Comparison of ENCODE assay signal across 1 cellular context in genomic region chrX:154403192-154403591, GRCh38.
TF ChIP-seq lines count a peak whose summit lies in the region.

No MANE protein-coding gene starts in this region.

TF ChIP-seq in GM12878, 131 proteins besides CTCF, POLR2A, EP300 and RAD21:
- TF ChIP-seq SMARCA5 (IDR thresholded peaks at IDR 0.05) (no peak), ZBTB11 (CRISPR knock-in tag; IDR thresholded peaks at IDR 0.05) (no peak), JUND (IDR thresholded peaks at IDR 0.05; ENCODE audit: low read depth, low read length) (no peak), HCFC1 (IDR thresholded peaks at IDR 0.05; ENCODE audit: low read length) (no peak), KLF5 (IDR thresholded peaks at IDR 0.05; ENCODE audit: partially characterized antibody) (no peak), ATF3 (IDR thresholded peaks at IDR 0.05; ENCODE audit: borderline replicate concordance, extremely low read depth, low read depth, low read length) (no peak), POLR2AphosphoS5 (IDR thresholded peaks at IDR 0.05; ENCODE audit: low read length) (no peak), MTA2 (IDR thresholded peaks at IDR 0.05; ENCODE audit: low read depth) (no peak), NR2C1 (IDR thresholded peaks at IDR 0.05) (no peak), NR2F1 (conservative IDR thresholded peaks at IDR 0.05) (no peak), TBL1XR1 (IDR thresholded peaks at IDR 0.05; ENCODE audit: low read depth, low read length) (no peak), ATF7 (IDR thresholded peaks at IDR 0.05; ENCODE audit: low read depth) (no peak), SMAD1 (IDR thresholded peaks at IDR 0.05; ENCODE audit: low read depth, partially characterized antibody) (no peak), POU2F2 (IDR thresholded peaks at IDR 0.05; ENCODE audit: borderline replicate concordance, low read depth, low read length) (no peak), ZNF217 (IDR thresholded peaks at IDR 0.05) (no peak)
- TF ChIP-seq, protein P1, sequence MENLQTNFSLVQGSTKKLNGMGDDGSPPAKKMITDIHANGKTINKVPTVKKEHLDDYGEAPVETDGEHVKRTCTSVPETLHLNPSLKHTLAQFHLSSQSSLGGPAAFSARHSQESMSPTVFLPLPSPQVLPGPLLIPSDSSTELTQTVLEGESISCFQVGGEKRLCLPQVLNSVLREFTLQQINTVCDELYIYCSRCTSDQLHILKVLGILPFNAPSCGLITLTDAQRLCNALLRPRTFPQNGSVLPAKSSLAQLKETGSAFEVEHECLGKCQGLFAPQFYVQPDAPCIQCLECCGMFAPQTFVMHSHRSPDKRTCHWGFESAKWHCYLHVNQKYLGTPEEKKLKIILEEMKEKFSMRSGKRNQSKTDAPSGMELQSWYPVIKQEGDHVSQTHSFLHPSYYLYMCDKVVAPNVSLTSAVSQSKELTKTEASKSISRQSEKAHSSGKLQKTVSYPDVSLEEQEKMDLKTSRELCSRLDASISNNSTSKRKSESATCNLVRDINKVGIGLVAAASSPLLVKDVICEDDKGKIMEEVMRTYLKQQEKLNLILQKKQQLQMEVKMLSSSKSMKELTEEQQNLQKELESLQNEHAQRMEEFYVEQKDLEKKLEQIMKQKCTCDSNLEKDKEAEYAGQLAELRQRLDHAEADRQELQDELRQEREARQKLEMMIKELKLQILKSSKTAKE (IDR thresholded peaks at IDR 0.05; ENCODE audit: low read depth, poor library complexity, severe bottlenecking) = no peak
- TF ChIP-seq, protein P2, sequence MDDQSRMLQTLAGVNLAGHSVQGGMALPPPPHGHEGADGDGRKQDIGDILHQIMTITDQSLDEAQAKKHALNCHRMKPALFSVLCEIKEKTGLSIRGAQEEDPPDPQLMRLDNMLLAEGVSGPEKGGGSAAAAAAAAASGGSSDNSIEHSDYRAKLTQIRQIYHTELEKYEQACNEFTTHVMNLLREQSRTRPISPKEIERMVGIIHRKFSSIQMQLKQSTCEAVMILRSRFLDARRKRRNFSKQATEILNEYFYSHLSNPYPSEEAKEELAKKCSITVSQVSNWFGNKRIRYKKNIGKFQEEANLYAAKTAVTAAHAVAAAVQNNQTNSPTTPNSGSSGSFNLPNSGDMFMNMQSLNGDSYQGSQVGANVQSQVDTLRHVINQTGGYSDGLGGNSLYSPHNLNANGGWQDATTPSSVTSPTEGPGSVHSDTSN (IDR thresholded peaks at IDR 0.05; ENCODE audit: insufficient replicate concordance, low read depth, low read length) = no peak
- TF ChIP-seq, protein P3, sequence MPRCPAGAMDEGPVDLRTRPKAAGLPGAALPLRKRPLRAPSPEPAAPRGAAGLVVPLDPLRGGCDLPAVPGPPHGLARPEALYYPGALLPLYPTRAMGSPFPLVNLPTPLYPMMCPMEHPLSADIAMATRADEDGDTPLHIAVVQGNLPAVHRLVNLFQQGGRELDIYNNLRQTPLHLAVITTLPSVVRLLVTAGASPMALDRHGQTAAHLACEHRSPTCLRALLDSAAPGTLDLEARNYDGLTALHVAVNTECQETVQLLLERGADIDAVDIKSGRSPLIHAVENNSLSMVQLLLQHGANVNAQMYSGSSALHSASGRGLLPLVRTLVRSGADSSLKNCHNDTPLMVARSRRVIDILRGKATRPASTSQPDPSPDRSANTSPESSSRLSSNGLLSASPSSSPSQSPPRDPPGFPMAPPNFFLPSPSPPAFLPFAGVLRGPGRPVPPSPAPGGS (IDR thresholded peaks at IDR 0.05; ENCODE audit: borderline replicate concordance, insufficient read depth, low read depth, low read length, poor library complexity, severe bottlenecking) = no peak
